8 cellular contexts compared by ENCODE assay signal in the genomic region with DNA sequence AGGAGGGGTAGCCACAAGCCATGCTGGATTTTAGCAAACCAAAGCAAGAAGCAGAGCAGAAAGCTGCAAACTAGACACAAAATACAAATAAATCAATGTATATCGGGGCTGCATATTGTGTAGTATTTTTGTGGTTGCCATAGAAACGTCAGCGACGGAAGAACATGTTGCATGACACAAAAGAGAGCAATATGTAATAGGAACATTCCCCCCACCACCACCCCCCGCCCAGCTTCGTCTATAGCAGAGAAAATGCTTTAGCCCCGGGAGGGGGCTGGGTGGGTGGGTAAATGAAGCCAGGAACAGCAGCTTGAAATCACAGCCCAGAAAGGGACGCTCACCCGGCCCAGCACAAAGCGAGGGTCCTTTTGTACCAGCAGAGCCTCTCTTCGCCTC.
A peak's percentile ranks its signal among the peaks of the same experiment; 100 is the strongest.
DNase-seq lines count a peak whose midpoint lies in the region; ATAC-seq and TF ChIP-seq lines count a peak whose summit lies in the region.

No MANE protein-coding gene starts in this region.

- H3K4me3 ChIP-seq in neutrophil (ENCODE audit: low read depth in 1 of 2, low read length in 1 of 2) = peak overlapping the region; percentile 52 to 62

- peaks cover 10 to 22% of the 10 kb centered on the region in 2 experiments for H3K4me1 ChIP-seq in neutrophil (ENCODE audit: control insufficient read depth in 1 of 2, insufficient read depth in 1 of 2, low read depth in 1 of 2, low read length in 1 of 2)

- no peak for TF ChIP-seq CTCF in neutrophil (IDR thresholded peaks at IDR 0.05)

- no peak for ATAC-seq in GM21367 (IDR thresholded peaks at IDR 0.05; ENCODE audit: unreplicated experiment)

- DNase-seq in stimulated activated CD4-positive, alpha-beta T cell treated with anti-CD3 and anti-CD28 coated beads, Interleukin-2, amount 100 ng/mL, for 24 hours = peak; percentile 12 to 29
- DNase-seq in stimulated activated CD4-positive, alpha-beta T cell treated with anti-CD3 and anti-CD28 coated beads, Interleukin-15, amount 100 ng/mL, for 24 hours = no peak
- peak; percentile 73 for DNase-seq in NCI-H1092 (lab: John Stamatoyannopoulos, UW)
- peak; percentile 1 for DNase-seq in activated T-cell treated with anti-CD3 and anti-CD28 coated beads for 24 hours (ENCODE audit: low read depth)
- DNase-seq in fibroblast of gingiva (ENCODE audit: low read depth) = peak; percentile 73
- DNase-seq in middle frontal gyrus (ENCODE audit: extremely low spot score, low spot score) = no peak

- no peaks in the 10 kb centered on the region for H3K36me3 ChIP-seq in neutrophil

- H3K9me3 ChIP-seq in neutrophil = no peaks in the 10 kb centered on the region

- H3K27ac ChIP-seq in neutrophil = peak overlapping the region; percentile 25

- peaks cover 28% of the 10 kb centered on the region for H3K27me3 ChIP-seq in neutrophil

Comparison
In these comparisons a context has a peak if more than half of its experiments do, and no peak if none do; other contexts are left out.
1. DNase-seq: peak in stimulated activated CD4-positive, alpha-beta T cell treated with anti-CD3 and anti-CD28 coated beads, Interleukin-2, amount 100 ng/mL, for 24 hours (2 of 2), NCI-H1092 (single experiment), activated T-cell treated with anti-CD3 and anti-CD28 coated beads for 24 hours (single experiment) and fibroblast of gingiva (single experiment); none in stimulated activated CD4-positive, alpha-beta T cell treated with anti-CD3 and anti-CD28 coated beads, Interleukin-15, amount 100 ng/mL, for 24 hours (single experiment) and middle frontal gyrus (single experiment).